Comparison of ENCODE assay signal across 18 cellular contexts in genomic region chr2:127479866-127480743, GRCh38. TPM values are rescaled to one million over a fixed set of nuclear protein-coding genes. Genes with fewer than 3 reads are reported as not detected.
DNase-seq lines count a peak whose midpoint lies in the region; ATAC-seq and TF ChIP-seq lines count a peak whose summit lies in the region.
"Had no signal": no experiment of that assay in that cellular context is flagged by ENCODE, and none has a peak within 500 bp of the region (broad histone marks: within the 10 kb centered on the region; RNA-seq: fewer than 3 reads in every experiment).

No MANE protein-coding gene starts in this region.

- POLR2A ChIA-PET in A673 (lab: Charles Lee; ENCODE audit: low non-redundant PET) = no interaction called here

- 0 out of 2 replicates have a peak, but pooled peaks cover 6% of the 10 kb centered on the region for H4K20me1 ChIP-seq in Karpas-422 (ENCODE audit: insufficient read depth, low read depth, low read length)

- peaks cover 39% of the 10 kb centered on the region for H3K36me3 ChIP-seq in A673 (ENCODE audit: insufficient read depth, low read length, poor library complexity, severe bottlenecking)
- peaks cover 29% of the 10 kb centered on the region for H3K36me3 ChIP-seq in Karpas-422 (ENCODE audit: insufficient read depth, low read length)

- no peaks in the 10 kb centered on the region for H3K9me2 ChIP-seq in Karpas-422 (replicated peaks; ENCODE audit: insufficient read depth, low read length)

- 0 out of 2 replicates have a peak, but pooled peaks cover 10% of the 10 kb centered on the region for H3K79me2 ChIP-seq in Karpas-422 (ENCODE audit: low read length)

- H3K27ac Mint-ChIP-seq in HFFc6 (peak overlapping the region; percentile 2; the same call in 1 of the 2 replicates), chondrocyte (ENCODE audit: unreplicated experiment) (peak overlapping the region; percentile 3)
- no peak overlapping the region for H3K27ac Mint-ChIP-seq in activated CD4-positive, alpha-beta T cell treated with anti-CD3 and anti-CD28 coated beads, Interleukin-2, amount 10 ng/mL, durations not matched to agents 24 days and 14 days

- DNase-seq in A673 (ENCODE audit: low spot score) (peak; percentile 23), HFFc6 (no peak), chondrocyte (ENCODE audit: low spot score) (no peak), islet precursor cell (peak; percentile 57), Karpas-422 (no peak), ACHN (no peak)
- no peak for DNase-seq in activated CD4-positive, alpha-beta T cell treated with anti-CD3 and anti-CD28 coated beads, Interleukin-2, amount 10 ng/mL, durations not matched to agents 24 days and 14 days
- DNase-seq: activated CD4-positive, CD25-positive, alpha-beta regulatory T cell treated with anti-CD3 and anti-CD28 coated beads, Interleukin-2, amount 50 U/mL, for 72 hours; DMS 273 treated with DMSO at 0.1 percent for 48 hours; effector memory CD4-positive, alpha-beta T cell; esophagus squamous epithelium; natural killer cell; NK-92 treated with Interleukin-12 subunit alpha and Interleukin-12 subunit beta, amount 100 ng/mL, for 24 hours; spleen had no signal

- no peak overlapping the region for H3K27ac ChIP-seq in A673 (ENCODE audit: low read depth, low read length, poor library complexity, severe bottlenecking)
- H3K27ac ChIP-seq in Karpas-422 (ENCODE audit: low read length) = no peak overlapping the region
- H3K27ac ChIP-seq: esophagus squamous epithelium, HL-60, spleen, suprapubic skin had no signal

- no peaks in the 10 kb centered on the region for H3K9me3 ChIP-seq in A673 (ENCODE audit: low read depth, low read length, poor library complexity, severe bottlenecking)
- H3K9me3 ChIP-seq in Karpas-422 (ENCODE audit: low read length) = peaks cover 12% of the 10 kb centered on the region
- H3K9me3 ChIP-seq: esophagus squamous epithelium, suprapubic skin had no signal

- BruUV-seq in A673 (replicated peaks; lab: Mats Ljungman, UMichigan) = no TSS peak

- H3K27me3 ChIP-seq in A673 (replicated peaks; ENCODE audit: insufficient read depth, low read depth, low read length, poor library complexity) (no peaks in the 10 kb centered on the region), Karpas-422 (ENCODE audit: low read length) (no peaks in the 10 kb centered on the region)
- H3K27me3 ChIP-seq: esophagus squamous epithelium, spleen, suprapubic skin had no signal

- CTCF ChIA-PET in A673 (lab: Charles Lee) = interaction anchor here (0.9 to 1.6 kb wide), 4 partner anchors 11 to 283 kb away, joined by 3 to 14 read pairs (median 8); partner anchors contain the start of gene ERCC3

- no peak overlapping the region for H3K4me3 ChIP-seq in A673 (ENCODE audit: low read depth, low read length, poor library complexity, severe bottlenecking)
- H3K4me3 ChIP-seq in Karpas-422 (ENCODE audit: low read length) = no peak overlapping the region
- H3K4me3 ChIP-seq: esophagus squamous epithelium, spleen, suprapubic skin had no signal

- ATAC-seq in GM18520 (IDR thresholded peaks at IDR 0.05; ENCODE audit: unreplicated experiment) = no peak

- no peak overlapping the region for H3K9ac ChIP-seq in Karpas-422 (ENCODE audit: low read length)

- H3K4me3 Mint-ChIP-seq in HFFc6 = no peak overlapping the region
- H3K4me3 Mint-ChIP-seq in chondrocyte (ENCODE audit: unreplicated experiment) = no peak overlapping the region
- H3K4me3 Mint-ChIP-seq in activated CD4-positive, alpha-beta T cell treated with anti-CD3 and anti-CD28 coated beads, Interleukin-2, amount 10 ng/mL, durations not matched to agents 24 days and 14 days = no peak overlapping the region
- H3K4me3 Mint-ChIP-seq: natural killer cell had no signal

- H3K4me1 Mint-ChIP-seq in HFFc6 (ENCODE audit: low read depth) = peaks cover 22% of the 10 kb centered on the region
- H3K4me1 Mint-ChIP-seq in chondrocyte (ENCODE audit: low read depth) = no peaks in the 10 kb centered on the region
- peaks cover 4% of the 10 kb centered on the region for H3K4me1 Mint-ChIP-seq in activated CD4-positive, alpha-beta T cell treated with anti-CD3 and anti-CD28 coated beads, Interleukin-2, amount 10 ng/mL, durations not matched to agents 24 days and 14 days

- in situ Hi-C loops in ACHN (cut with HindIII; ENCODE audit: low pct_ligation_motif_present, low pct_unique_long_range_greater_than_20kb, low sequenced_read_pairs) = no loop called here

- H3K27me3 Mint-ChIP-seq in HFFc6 (ENCODE audit: insufficient read depth) = no peaks in the 10 kb centered on the region; the same call in 1 of the 2 replicates
- no peaks in the 10 kb centered on the region for H3K27me3 Mint-ChIP-seq in chondrocyte (ENCODE audit: low read depth)
- no peaks in the 10 kb centered on the region for H3K27me3 Mint-ChIP-seq in activated CD4-positive, alpha-beta T cell treated with anti-CD3 and anti-CD28 coated beads, Interleukin-2, amount 10 ng/mL, durations not matched to agents 24 days and 14 days

- intact Hi-C loops in A673 (cut with micrococcal nuclease; ENCODE audit: unreplicated experiment) = loop anchor here (1.0 kb wide), 2 partner anchors 156 to 283 kb away; no protein-coding TSS in a partner anchor
- intact Hi-C loops in activated CD4-positive, alpha-beta T cell treated with anti-CD3 and anti-CD28 coated beads, Interleukin-2, amount 10 ng/mL, durations not matched to agents 24 days and 14 days (cut with micrococcal nuclease) = loop anchor here (1.0 to 5.0 kb wide), 4 partner anchors 125 to 283 kb away; partner anchors contain the start of gene ERCC3

- no peaks in the 10 kb centered on the region for H3K4me1 ChIP-seq in A673 (ENCODE audit: insufficient read depth, low read length, poor library complexity, severe bottlenecking)
- H3K4me1 ChIP-seq in Karpas-422 (ENCODE audit: low read length) = no peaks in the 10 kb centered on the region
- H3K4me1 ChIP-seq: esophagus squamous epithelium, suprapubic skin had no signal

- TF ChIP-seq CTCF in A673 (conservative IDR thresholded peaks at IDR 0.05; ENCODE audit: low read depth, low read length) = no peak
- TF ChIP-seq CTCF in HFFc6 (IDR thresholded peaks at IDR 0.05) = no peak
- no peak for TF ChIP-seq CTCF in chondrocyte (IDR thresholded peaks at IDR 0.05)

- peaks cover 11% of the 10 kb centered on the region for H3K9me3 Mint-ChIP-seq in HFFc6
- H3K9me3 Mint-ChIP-seq in chondrocyte (ENCODE audit: low read depth) = peaks cover 12% of the 10 kb centered on the region
- peaks cover 6% of the 10 kb centered on the region for H3K9me3 Mint-ChIP-seq in activated CD4-positive, alpha-beta T cell treated with anti-CD3 and anti-CD28 coated beads, Interleukin-2, amount 10 ng/mL, durations not matched to agents 24 days and 14 days
- H3K9me3 Mint-ChIP-seq: natural killer cell had no signal

- H2AFZ ChIP-seq in Karpas-422 (ENCODE audit: low read length) = no peak overlapping the region

- H3K4me2 ChIP-seq in Karpas-422 (ENCODE audit: low read depth, low read length, poor library complexity, severe bottlenecking) = no peak overlapping the region

- peaks cover 30% of the 10 kb centered on the region for H3K36me3 Mint-ChIP-seq in HFFc6 (ENCODE audit: low read depth)
- peaks cover 19% of the 10 kb centered on the region for H3K36me3 Mint-ChIP-seq in chondrocyte (ENCODE audit: low read depth)
- peaks cover 41% of the 10 kb centered on the region for H3K36me3 Mint-ChIP-seq in activated CD4-positive, alpha-beta T cell treated with anti-CD3 and anti-CD28 coated beads, Interleukin-2, amount 10 ng/mL, durations not matched to agents 24 days and 14 days (ENCODE audit: low read depth)

RNA-seq across cellular contexts. Expression of gene IWS1, which starts 46.2 kb away (rescaled TPM):
- total RNA-seq in A673 (2021) = 66.0 and 67.2 TPM in 2 replicates
- total RNA-seq in HFFc6 (2021; fragmentation: NEBNext Ultra II Directional; extraction: Animal tissue kit (Norgen Biotek cat#: 25700)) = 10 to 100 TPM; 34.7 to 44.6 (median 38.3) TPM
- total RNA-seq in chondrocyte = 32.4 to 41.8 TPM (median 37.4 TPM) in 3 replicates
- total RNA-seq in activated CD4-positive, alpha-beta T cell treated with anti-CD3 and anti-CD28 coated beads, Interleukin-2, amount 10 ng/mL, durations not matched to agents 24 days and 14 days = 57.6 and 61.9 TPM in 2 replicates
- 22.7 and 38.3 TPM in 2 replicates for total RNA-seq in Karpas-422 (2014; rRNA removed; shearing (Covaris generic); ENCODE audit: low replicate concordance)

RNA-seq across cellular contexts. Expression of gene MYO7B, which starts 55.4 kb away (rescaled TPM):
- total RNA-seq in A673 (2021) (0.24 TPM in 1 of 2 replicates, not detected in the other), chondrocyte (0.02 to 0.31 TPM in 2 of 3 replicates, not detected in the other)
- total RNA-seq in HFFc6 (2021; fragmentation: NEBNext Ultra II Directional; extraction: Animal tissue kit (Norgen Biotek cat#: 25700)) = 1 to 10 TPM in 2 of 6 experiments, under 1 TPM in 4; 0.74 to 1.3 (median 0.98) TPM
- total RNA-seq in activated CD4-positive, alpha-beta T cell treated with anti-CD3 and anti-CD28 coated beads, Interleukin-2, amount 10 ng/mL, durations not matched to agents 24 days and 14 days = 0.07 and 0.12 TPM in 2 replicates
- 0.94 and 3.0 TPM in 2 replicates for total RNA-seq in Karpas-422 (2014; rRNA removed; shearing (Covaris generic); ENCODE audit: low replicate concordance)
- total RNA-seq: mammary epithelial cell had no signal

Comparison
In these comparisons a context has a peak if more than half of its experiments do, and no peak if none do; other contexts are left out.
1. DNase-seq: peak in A673 (single experiment) and islet precursor cell (single experiment); none in HFFc6 (single experiment), chondrocyte (single experiment), activated CD4-positive, alpha-beta T cell treated with anti-CD3 and anti-CD28 coated beads, Interleukin-2, amount 10 ng/mL, durations not matched to agents 24 days and 14 days (single experiment), Karpas-422 (single experiment) and ACHN (single experiment).